Comparison of ENCODE assay signal across 1 cellular context in genomic region chr19:5985098-5985783, GRCh38.
TF ChIP-seq lines count a peak whose summit lies in the region.

No MANE protein-coding gene starts in this region.

TF ChIP-seq in K562, 482 proteins besides CTCF, POLR2A, EP300 and RAD21 (continued from another document and continues in another):
- peak; percentile 91 for TF ChIP-seq MGA (IDR thresholded peaks at IDR 0.05)
- peak; percentile 29 for TF ChIP-seq BRD9 (IDR thresholded peaks at IDR 0.05; ENCODE audit: low read depth, partially characterized antibody)
- TF ChIP-seq, protein P1, sequence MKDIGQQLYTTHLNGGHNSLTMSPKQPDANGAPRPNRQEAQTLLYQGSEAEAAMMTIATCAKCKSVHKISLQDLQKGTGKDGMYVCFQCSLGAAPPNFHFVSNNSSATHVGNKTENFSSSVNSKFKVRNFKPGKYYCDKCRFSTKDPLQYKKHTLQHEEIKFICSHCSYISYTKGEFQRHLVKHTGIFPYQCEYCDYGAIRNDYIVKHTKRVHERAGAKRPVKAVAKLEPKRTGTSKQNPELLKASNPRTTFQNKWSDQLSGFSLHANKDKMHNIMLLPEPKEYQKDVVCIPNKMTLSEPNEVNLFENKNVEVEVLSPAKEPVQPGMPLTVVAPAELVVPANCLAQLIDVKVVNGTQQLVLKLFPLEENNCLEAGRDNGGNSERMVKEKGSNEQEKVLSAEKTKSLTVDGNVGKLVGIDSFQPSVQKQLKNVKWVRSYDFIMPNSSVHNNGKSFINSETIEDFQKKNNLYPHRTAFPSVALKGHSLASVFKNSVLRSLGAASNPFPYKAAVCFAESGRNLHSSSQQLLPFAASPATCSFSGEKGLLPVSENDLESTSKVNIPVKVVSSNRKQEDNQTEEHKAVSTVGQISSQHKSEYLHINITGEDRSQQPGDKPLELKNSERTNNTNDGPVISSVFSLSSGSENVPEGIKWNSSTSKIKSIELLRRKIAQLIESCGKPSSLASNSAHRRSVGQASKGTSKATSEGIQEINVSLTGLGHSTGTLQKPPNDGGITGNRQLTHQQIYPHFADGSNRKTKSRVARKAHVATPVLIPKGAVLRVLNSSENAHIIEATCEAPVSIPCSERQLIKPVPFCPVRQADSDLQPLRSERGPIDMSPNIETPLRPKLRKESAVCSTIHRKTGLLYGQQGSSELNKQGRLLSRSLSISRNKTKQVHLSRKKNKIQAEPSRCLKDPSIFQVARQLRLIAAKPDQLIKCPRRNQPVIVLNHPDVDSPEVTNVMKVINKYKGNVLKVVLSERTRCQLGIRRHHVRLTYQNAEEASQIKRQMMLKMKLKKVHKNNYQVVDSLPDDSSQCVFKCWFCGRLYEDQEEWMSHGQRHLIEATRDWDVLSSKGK (CRISPR knock-in tag; IDR thresholded peaks at IDR 0.05) = no peak
- TF ChIP-seq MLLT1 (IDR thresholded peaks at IDR 0.05) = no peak
- no peak for TF ChIP-seq NR0B1 (IDR thresholded peaks at IDR 0.05; ENCODE audit: partially characterized antibody)
- TF ChIP-seq MTA1 (IDR thresholded peaks at IDR 0.05; ENCODE audit: borderline replicate concordance) = no peak
- no peak for TF ChIP-seq RUNX1 (IDR thresholded peaks at IDR 0.05; ENCODE audit: low read depth)
- peak; percentile 6; the same call in 1 of the 2 replicates for TF ChIP-seq HNRNPL (IDR thresholded peaks at IDR 0.05; ENCODE audit: low read depth, low read length)
- no peak for TF ChIP-seq MECOM (CRISPR knock-in tag; IDR thresholded peaks at IDR 0.05)
- TF ChIP-seq HNRNPUL1 (IDR thresholded peaks at IDR 0.05; ENCODE audit: low read length) = no peak
- TF ChIP-seq, protein P2, sequence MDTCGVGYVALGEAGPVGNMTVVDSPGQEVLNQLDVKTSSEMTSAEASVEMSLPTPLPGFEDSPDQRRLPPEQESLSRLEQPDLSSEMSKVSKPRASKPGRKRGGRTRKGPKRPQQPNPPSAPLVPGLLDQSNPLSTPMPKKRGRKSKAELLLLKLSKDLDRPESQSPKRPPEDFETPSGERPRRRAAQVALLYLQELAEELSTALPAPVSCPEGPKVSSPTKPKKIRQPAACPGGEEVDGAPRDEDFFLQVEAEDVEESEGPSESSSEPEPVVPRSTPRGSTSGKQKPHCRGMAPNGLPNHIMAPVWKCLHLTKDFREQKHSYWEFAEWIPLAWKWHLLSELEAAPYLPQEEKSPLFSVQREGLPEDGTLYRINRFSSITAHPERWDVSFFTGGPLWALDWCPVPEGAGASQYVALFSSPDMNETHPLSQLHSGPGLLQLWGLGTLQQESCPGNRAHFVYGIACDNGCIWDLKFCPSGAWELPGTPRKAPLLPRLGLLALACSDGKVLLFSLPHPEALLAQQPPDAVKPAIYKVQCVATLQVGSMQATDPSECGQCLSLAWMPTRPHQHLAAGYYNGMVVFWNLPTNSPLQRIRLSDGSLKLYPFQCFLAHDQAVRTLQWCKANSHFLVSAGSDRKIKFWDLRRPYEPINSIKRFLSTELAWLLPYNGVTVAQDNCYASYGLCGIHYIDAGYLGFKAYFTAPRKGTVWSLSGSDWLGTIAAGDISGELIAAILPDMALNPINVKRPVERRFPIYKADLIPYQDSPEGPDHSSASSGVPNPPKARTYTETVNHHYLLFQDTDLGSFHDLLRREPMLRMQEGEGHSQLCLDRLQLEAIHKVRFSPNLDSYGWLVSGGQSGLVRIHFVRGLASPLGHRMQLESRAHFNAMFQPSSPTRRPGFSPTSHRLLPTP (IDR thresholded peaks at IDR 0.05; ENCODE audit: borderline replicate concordance, extremely low read depth, insufficient read length) = no peak
- TF ChIP-seq, protein P3, sequence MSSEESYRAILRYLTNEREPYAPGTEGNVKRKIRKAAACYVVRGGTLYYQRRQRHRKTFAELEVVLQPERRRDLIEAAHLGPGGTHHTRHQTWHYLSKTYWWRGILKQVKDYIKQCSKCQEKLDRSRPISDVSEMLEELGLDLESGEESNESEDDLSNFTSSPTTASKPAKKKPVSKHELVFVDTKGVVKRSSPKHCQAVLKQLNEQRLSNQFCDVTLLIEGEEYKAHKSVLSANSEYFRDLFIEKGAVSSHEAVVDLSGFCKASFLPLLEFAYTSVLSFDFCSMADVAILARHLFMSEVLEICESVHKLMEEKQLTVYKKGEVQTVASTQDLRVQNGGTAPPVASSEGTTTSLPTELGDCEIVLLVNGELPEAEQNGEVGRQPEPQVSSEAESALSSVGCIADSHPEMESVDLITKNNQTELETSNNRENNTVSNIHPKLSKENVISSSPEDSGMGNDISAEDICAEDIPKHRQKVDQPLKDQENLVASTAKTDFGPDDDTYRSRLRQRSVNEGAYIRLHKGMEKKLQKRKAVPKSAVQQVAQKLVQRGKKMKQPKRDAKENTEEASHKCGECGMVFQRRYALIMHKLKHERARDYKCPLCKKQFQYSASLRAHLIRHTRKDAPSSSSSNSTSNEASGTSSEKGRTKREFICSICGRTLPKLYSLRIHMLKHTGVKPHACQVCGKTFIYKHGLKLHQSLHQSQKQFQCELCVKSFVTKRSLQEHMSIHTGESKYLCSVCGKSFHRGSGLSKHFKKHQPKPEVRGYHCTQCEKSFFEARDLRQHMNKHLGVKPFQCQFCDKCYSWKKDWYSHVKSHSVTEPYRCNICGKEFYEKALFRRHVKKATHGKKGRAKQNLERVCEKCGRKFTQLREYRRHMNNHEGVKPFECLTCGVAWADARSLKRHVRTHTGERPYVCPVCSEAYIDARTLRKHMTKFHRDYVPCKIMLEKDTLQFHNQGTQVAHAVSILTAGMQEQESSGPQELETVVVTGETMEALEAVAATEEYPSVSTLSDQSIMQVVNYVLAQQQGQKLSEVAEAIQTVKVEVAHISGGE (CRISPR knock-in tag; IDR thresholded peaks at IDR 0.05) = peak in 1 of 3 experiments; percentile 21; a peak in 1 of 6 replicates
- TF ChIP-seq, protein P4, sequence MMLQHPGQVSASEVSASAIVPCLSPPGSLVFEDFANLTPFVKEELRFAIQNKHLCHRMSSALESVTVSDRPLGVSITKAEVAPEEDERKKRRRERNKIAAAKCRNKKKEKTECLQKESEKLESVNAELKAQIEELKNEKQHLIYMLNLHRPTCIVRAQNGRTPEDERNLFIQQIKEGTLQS (IDR thresholded peaks at IDR 0.05) = peak; percentile 86
- TF ChIP-seq, protein P4 (CRISPR knock-in tag; conservative IDR thresholded peaks at IDR 0.05) = 0 out of 2 replicates have a peak, but pooled peaks have one; percentile 34
- TF ChIP-seq HDAC8 (tag; IDR thresholded peaks at IDR 0.05) = no peak
- 0 out of 4 replicates have a peak, but pooled peaks of 1 of the 2 experiments have one; percentile 7 for TF ChIP-seq FOXA3 (CRISPR knock-in tag; conservative IDR thresholded peaks at IDR 0.05 in 1 of 2, IDR thresholded peaks at IDR 0.05 in 1 of 2)
- 0 out of 2 replicates have a peak, but pooled peaks have one; percentile 5 for TF ChIP-seq ZNF431 (CRISPR knock-in tag; IDR thresholded peaks at IDR 0.05)
- TF ChIP-seq TCF3 (CRISPR knock-in tag; IDR thresholded peaks at IDR 0.05) = peak; percentile 80
- TF ChIP-seq ZC3H11A (IDR thresholded peaks at IDR 0.05; ENCODE audit: low read depth, low read length) = no peak
- no peak for TF ChIP-seq ETS2 (tag; IDR thresholded peaks at IDR 0.05; ENCODE audit: borderline replicate concordance, poor library complexity, severe bottlenecking)
- TF ChIP-seq CBX8 (IDR thresholded peaks at IDR 0.05; ENCODE audit: borderline replicate concordance, extremely low read depth, low read depth, low read length, poor library complexity, severe bottlenecking) = no peak
